In genomic region chr1:36151133-36151844, GRCh38 we compare ENCODE assay signal across 8 cellular contexts. TPM values are rescaled to one million over a fixed set of nuclear protein-coding genes. Genes with fewer than 3 reads are reported as not detected.
DNase-seq lines count a peak whose midpoint lies in the region; ATAC-seq, FAIRE-seq and TF ChIP-seq lines count a peak whose summit lies in the region.

No MANE protein-coding gene starts in this region.

- H2BK12ac ChIP-seq in H1 (ENCODE audit: low read depth, low read length) = no peak overlapping the region

- no peak for FAIRE-seq in H1 (lab: Jason Lieb, UNC)
- no peak for FAIRE-seq in pancreas (lab: Jason Lieb, UNC)

- H3K9ac ChIP-seq in OCI-LY1 (ENCODE audit: low read length) = no peak overlapping the region; the same call in 1 of the 2 replicates
- no peak overlapping the region for H3K9ac ChIP-seq in H1 (replicated peaks in 1 of 4; ENCODE audit: extremely low read depth in 1 of 4, low read depth in 3 of 4, low read length in 3 of 4)

- no peak overlapping the region for H2BK120ac ChIP-seq in H1 (replicated peaks; ENCODE audit: low read depth, low read length)

- H3K36me3 Mint-ChIP-seq in CD8-positive, alpha-beta memory T cell = peaks cover 0 to 10% (median 2%) of the 10 kb centered on the region in 3 donors

- POLR2A ChIA-PET in CD8-positive, alpha-beta memory T cell (lab: Charles Lee) = interaction anchor here (0.6 to 4.0 kb wide), 7 partner anchors 9 to 74 kb away, joined by 5 to 43 read pairs (median 11); partner anchors contain the start of gene THRAP3
- POLR2A ChIA-PET in H1 (lab: Charles Lee; ENCODE audit: partially characterized antibody) = interaction anchor here (0.9 to 5.4 kb wide), 11 partner anchors 10 to 235 kb away, joined by 3 to 49 read pairs (median 4); partner anchors contain the start of genes SH3D21 and THRAP3

- no peak for TF ChIP-seq EP300 in H1 (IDR thresholded peaks at IDR 0.05; ENCODE audit: borderline replicate concordance in 1 of 2, low read depth in 2 of 2, low read length in 2 of 2)

- H3K4me3 Mint-ChIP-seq in CD8-positive, alpha-beta memory T cell = peak overlapping the region; percentile 75 to 100 (median 98)

- H2BK20ac ChIP-seq in H1 (ENCODE audit: low read length) = no peak overlapping the region

- TF ChIP-seq POLR2A in H1 (IDR thresholded peaks at IDR 0.05; ENCODE audit: control extremely low read depth in 1 of 2, low read depth in 2 of 2, low read length in 2 of 2) = no peak

- H2AFZ ChIP-seq in OCI-LY1 (ENCODE audit: low read length) (no peak overlapping the region), H1 (ENCODE audit: low read length) (no peak overlapping the region)

- TF ChIP-seq RAD21 in H1 (IDR thresholded peaks at IDR 0.05 in 1 of 2, conservative IDR thresholded peaks at IDR 0.05 in 1 of 2; ENCODE audit: low read depth in 2 of 2, low read length in 2 of 2) = 0 out of 4 replicates have a peak, but pooled peaks of 1 of the 2 experiments have one; percentile 5

- H3K9me3 Mint-ChIP-seq in CD8-positive, alpha-beta memory T cell = no peaks in the 10 kb centered on the region

- no peaks in the 10 kb centered on the region for H3K9me3 ChIP-seq in CD8-positive, alpha-beta memory T cell (ENCODE audit: low read length)
- H3K9me3 ChIP-seq in OCI-LY1 (ENCODE audit: low read length) = no peaks in the 10 kb centered on the region
- H3K9me3 ChIP-seq in H1 (ENCODE audit: insufficient read depth in 2 of 2, low read depth in 1 of 2, low read length in 1 of 2) = no peaks in the 10 kb centered on the region
- no peaks in the 10 kb centered on the region for H3K9me3 ChIP-seq in pancreas

- no peak for DNase-seq in CD8-positive, alpha-beta memory T cell
- DNase-seq in H1 (ENCODE audit: low read depth in 1 of 2, low spot score in 2 of 2) (no peak), pancreas (no peak), NCI-H526 treated with DMSO at 0.1 percent for 48 hours (lab: John Stamatoyannopoulos, UW) (no peak), dermis blood vessel endothelial cell (no peak), NCI-H345 (lab: John Stamatoyannopoulos, UW) (no peak)

- peaks cover 9% of the 10 kb centered on the region for H3K23me2 ChIP-seq in H1 (ENCODE audit: low read depth, low read length)

- intact Hi-C loops in pancreas (cut with DNase I) = loop anchor here in 1 of 3 donors (5.0 kb wide), 1 partner anchor 36 kb away; no protein-coding TSS in a partner anchor

- ATAC-seq in pancreas = no peak
- ATAC-seq in GM18519 (IDR thresholded peaks at IDR 0.05; ENCODE audit: low FRiP score, unreplicated experiment) = no peak

- no peak overlapping the region; the same call in 1 of the 2 replicates for H2AK5ac ChIP-seq in H1 (ENCODE audit: low read depth, low read length)

- CTCF ChIA-PET in CD8-positive, alpha-beta memory T cell (lab: Charles Lee) = interaction anchor here (0.6 to 4.2 kb wide), 5 partner anchors 10 to 135 kb away, joined by 4 to 190 read pairs (median 14); no protein-coding TSS in a partner anchor
- CTCF ChIA-PET in H1 (lab: Charles Lee; ENCODE audit: partially characterized antibody) = interaction anchor here (0.8 to 10.1 kb wide), 12 partner anchors 10 to 197 kb away, joined by 3 to 261 read pairs (median 32); partner anchors contain the start of gene THRAP3

- peaks cover 70 to 85% (median 76%) of the 10 kb centered on the region in 3 donors for H3K4me1 Mint-ChIP-seq in CD8-positive, alpha-beta memory T cell

- H3F3A ChIP-seq in OCI-LY1 (ENCODE audit: insufficient read depth, low read length) = no peaks in the 10 kb centered on the region

- no peaks in the 10 kb centered on the region for H3K79me1 ChIP-seq in H1 (ENCODE audit: low read depth, low read length)

- H4K20me1 ChIP-seq in OCI-LY1 (ENCODE audit: insufficient read depth, low read length) = no peaks in the 10 kb centered on the region
- peaks cover 0 to 2% of the 10 kb centered on the region in 2 experiments for H4K20me1 ChIP-seq in H1 (replicated peaks in 1 of 2; ENCODE audit: control insufficient read depth in 1 of 2, insufficient read depth in 2 of 2, low read length in 2 of 2)

- H4K8ac ChIP-seq in H1 (ENCODE audit: extremely low read depth, insufficient read depth, low read length) = no peak overlapping the region

- no peaks in the 10 kb centered on the region for H3K36me3 ChIP-seq in CD8-positive, alpha-beta memory T cell (ENCODE audit: insufficient read depth, low read length)
- H3K36me3 ChIP-seq in OCI-LY1 (ENCODE audit: insufficient read depth, low read length) (peaks cover 10% of the 10 kb centered on the region; the same call in 1 of the 2 replicates), H1 (ENCODE audit: control insufficient read depth in 2 of 4, insufficient read depth in 4 of 4, low read length in 3 of 4) (no peaks in the 10 kb centered on the region), pancreas (no peaks in the 10 kb centered on the region)

- peak overlapping the region; percentile 87 for H3K27ac ChIP-seq in CD8-positive, alpha-beta memory T cell (ENCODE audit: low read depth, low read length)
- H3K27ac ChIP-seq in OCI-LY1 (ENCODE audit: low read depth, low read length, poor library complexity, severe bottlenecking) (peak overlapping the region; percentile 70), H1 (ENCODE audit: low read depth, low read length) (no peak overlapping the region), pancreas (peak overlapping the region in 3 of 4 donors; percentile 89 to 93 (median 91))

- TF ChIP-seq CTCF in OCI-LY1 (IDR thresholded peaks at IDR 0.05; ENCODE audit: low read length) = no peak
- no peak for TF ChIP-seq CTCF in H1 (IDR thresholded peaks at IDR 0.05; ENCODE audit: control extremely low read depth in 1 of 3, insufficient read depth in 1 of 3, low read depth in 1 of 3, low read length in 3 of 3)
- TF ChIP-seq CTCF in pancreas (IDR thresholded peaks at IDR 0.05) = no peak

- 33% methylated on average over 1 of the region's 1 CpG; no CpG with 5 or more reads in 1 of the 2 experiments for WGBS in H1 (ENCODE audit: extremely low coverage in 1 of 2, insufficient coverage in 1 of 2, insufficient read length in 1 of 2, insufficient replicate concordance in 2 of 2, low coverage in 1 of 2, low lambda C conversion rate in 2 of 2, missing lambda C conversion rate in 1 of 2), 2 experiments
- WGBS in pancreas, 2 donors = 4 to 17% methylated on average over 1 of the region's 1 CpG

- peaks cover 66% of the 10 kb centered on the region for H3K4me1 ChIP-seq in CD8-positive, alpha-beta memory T cell (ENCODE audit: insufficient read depth, low read length)
- H3K4me1 ChIP-seq in OCI-LY1 (ENCODE audit: insufficient read depth, low read length, severe bottlenecking) = peaks cover 45% of the 10 kb centered on the region
- H3K4me1 ChIP-seq in H1 (replicated peaks in 1 of 4; ENCODE audit: control insufficient read depth in 3 of 4, insufficient read depth in 4 of 4, low read length in 3 of 4) = peaks cover 11 to 24% (median 17%) of the 10 kb centered on the region in 4 experiments
- peaks cover 10 to 28% (median 14%) of the 10 kb centered on the region in 3 donors for H3K4me1 ChIP-seq in pancreas

- H3K9me2 ChIP-seq in OCI-LY1 (ENCODE audit: low read depth, low read length) = no peaks in the 10 kb centered on the region

- no peak overlapping the region for H3K14ac ChIP-seq in H1 (ENCODE audit: insufficient read length)

- no peak overlapping the region for H2BK5ac ChIP-seq in H1 (ENCODE audit: low read depth, low read length)

- H3K4ac ChIP-seq in H1 (replicated peaks; ENCODE audit: insufficient read length, low read depth, low read length) = no peak overlapping the region

- peak overlapping the region; percentile 60 for H3K4me3 ChIP-seq in CD8-positive, alpha-beta memory T cell (ENCODE audit: low read length)
- H3K4me3 ChIP-seq in OCI-LY1 (ENCODE audit: low read depth, low read length, poor library complexity, severe bottlenecking) (no peak overlapping the region), H1 (ENCODE audit: extremely low read depth in 1 of 4, insufficient read depth in 2 of 4, low read depth in 3 of 4, low read length in 4 of 4) (peak overlapping the region in 1 of 4 experiments; percentile 47; a peak in 3 of 8 replicates), pancreas (no peak overlapping the region)

- H4K5ac ChIP-seq in H1 (ENCODE audit: insufficient read length, low read depth, low read length) = no peak overlapping the region

- H3K27ac Mint-ChIP-seq in CD8-positive, alpha-beta memory T cell = peak overlapping the region; percentile 98 to 100 (median 99)

- H3K23ac ChIP-seq in H1 (ENCODE audit: insufficient read length) = no peak overlapping the region

- peaks cover 0 to 1% of the 10 kb centered on the region in 2 donors for H3K27me3 Mint-ChIP-seq in CD8-positive, alpha-beta memory T cell

- no peaks in the 10 kb centered on the region for H3K27me3 ChIP-seq in CD8-positive, alpha-beta memory T cell (ENCODE audit: insufficient read depth, low read length, poor library complexity, severe bottlenecking)
- H3K27me3 ChIP-seq in OCI-LY1 (ENCODE audit: insufficient read depth, low read length) (no peaks in the 10 kb centered on the region), H1 (replicated peaks in 1 of 4; ENCODE audit: control insufficient read depth in 3 of 4, extremely low read depth in 1 of 4, insufficient read depth in 3 of 4, low read length in 3 of 4) (peaks cover 11 to 29% (median 25%) of the 10 kb centered on the region in 4 experiments), pancreas (no peaks in the 10 kb centered on the region)

- H3K4me2 ChIP-seq in OCI-LY1 (ENCODE audit: low read length) (peak overlapping the region; percentile 57), H1 (ENCODE audit: insufficient read depth in 1 of 2, low read depth in 2 of 2, low read length in 2 of 2) (peak overlapping the region; percentile 11 to 59; a peak in 3 of 4 replicates)

- no peak overlapping the region for H3K18ac ChIP-seq in H1 (ENCODE audit: extremely low read depth, low read length)

- no peak overlapping the region for H4K91ac ChIP-seq in H1 (replicated peaks; ENCODE audit: insufficient read length, low read length)

- H2BK15ac ChIP-seq in H1 (ENCODE audit: low read length) = no peak overlapping the region

- H3K79me2 ChIP-seq in OCI-LY1 (ENCODE audit: insufficient read depth, low read length) (peaks cover 4% of the 10 kb centered on the region; the same call in 1 of the 2 replicates), H1 (ENCODE audit: control insufficient read depth in 1 of 2, insufficient read depth in 2 of 2, low read length in 2 of 2) (peaks cover 0 to 3% of the 10 kb centered on the region in 2 experiments; a peak in 1 of 4 replicates)

- H3K56ac ChIP-seq in H1 (replicated peaks; ENCODE audit: insufficient read length, low read depth, low read length) = no peak overlapping the region

RNA-seq across cellular contexts. Expression of gene TRAPPC3, which starts 2.0 kb away (rescaled TPM):
- 10 to 100 TPM; 61.7 to 63.1 TPM for total RNA-seq in CD8-positive, alpha-beta memory T cell
- 117 TPM for polyA plus RNA-seq in CD8-positive, alpha-beta memory T cell
- total RNA-seq in H1 (2021; fragmentation: NEBNext Ultra II Directional; extraction: Animal tissue kit (Norgen Biotek cat#: 25700)) = 42.0 and 47.8 TPM in 2 replicates
- polyA plus RNA-seq in H1 (2011; rRNA removed) (36.1 and 51.0 TPM in 2 replicates), pancreas (10 to 100 TPM; 21.8 to 41.5 TPM)
- polyA plus RNA-seq in H1 (2011; cell fraction: cytosol; rRNA removed) = 53.9 TPM
- polyA plus RNA-seq in H1 (2011; cell fraction: nucleus; rRNA removed) = 19.8 TPM
- polyA plus RNA-seq in H1 (2012, experiment 1 of 2) = 55.6 to 70.5 TPM (median 64.5 TPM) in 4 replicates
- 47.1 TPM for polyA plus RNA-seq in H1 (2012, experiment 2 of 2)
- 35.8 TPM for polyA plus RNA-seq in H1 (2013, experiment 1 of 2)
- 38.3 TPM for polyA plus RNA-seq in H1 (2013, experiment 2 of 2)
- polyA minus RNA-seq in H1 (2011; rRNA and poly(A)+ RNA removed) = 19.0 and 20.3 TPM in 2 replicates
- 34.5 TPM for polyA minus RNA-seq in H1 (2011; cell fraction: cytosol; rRNA and poly(A)+ RNA removed)
- 11.1 TPM for polyA minus RNA-seq in H1 (2011; cell fraction: nucleus; rRNA and poly(A)+ RNA removed)
- total RNA-seq in pancreas (10 to 100 TPM; 24.6 to 29.5 (median 27.0) TPM), dermis blood vessel endothelial cell (77.8 and 117 TPM in 2 replicates)

RNA-seq across cellular contexts. Expression of gene MAP7D1, which starts 4.7 kb away (rescaled TPM):
- 100 to 1,000 TPM; 183 to 185 TPM for total RNA-seq in CD8-positive, alpha-beta memory T cell
- 55.4 TPM for polyA plus RNA-seq in CD8-positive, alpha-beta memory T cell
- 52.4 and 55.1 TPM in 2 replicates for total RNA-seq in H1 (2021; fragmentation: NEBNext Ultra II Directional; extraction: Animal tissue kit (Norgen Biotek cat#: 25700))
- 18.2 and 24.8 TPM in 2 replicates for polyA plus RNA-seq in H1 (2011; rRNA removed)
- polyA plus RNA-seq in H1 (2011; cell fraction: cytosol; rRNA removed) = 23.1 TPM
- 36.3 TPM for polyA plus RNA-seq in H1 (2011; cell fraction: nucleus; rRNA removed)
- 44.6 to 64.8 TPM (median 56.7 TPM) in 4 replicates for polyA plus RNA-seq in H1 (2012, experiment 1 of 2)
- polyA plus RNA-seq in H1 (2012, experiment 2 of 2) = 55.0 TPM
- 30.4 TPM for polyA plus RNA-seq in H1 (2013, experiment 1 of 2)
- 27.2 TPM for polyA plus RNA-seq in H1 (2013, experiment 2 of 2)
- 10.9 and 11.9 TPM in 2 replicates for polyA minus RNA-seq in H1 (2011; rRNA and poly(A)+ RNA removed)
- 31.9 TPM for polyA minus RNA-seq in H1 (2011; cell fraction: cytosol; rRNA and poly(A)+ RNA removed)
- 18.1 TPM for polyA minus RNA-seq in H1 (2011; cell fraction: nucleus; rRNA and poly(A)+ RNA removed)
- 10 to 100 TPM; 12.5 to 39.3 (median 15.8) TPM for total RNA-seq in pancreas
- polyA plus RNA-seq in pancreas = 10 to 100 TPM; 26.4 to 36.0 TPM
- total RNA-seq in dermis blood vessel endothelial cell = 77.9 and 106 TPM in 2 replicates

RNA-seq across cellular contexts. Expression of gene COL8A2, which starts 26.3 kb away (rescaled TPM):
- total RNA-seq in CD8-positive, alpha-beta memory T cell = under 1 TPM; 0.07 to 0.18 TPM
- not detected for polyA plus RNA-seq in CD8-positive, alpha-beta memory T cell
- 2.4 and 2.8 TPM in 2 replicates for total RNA-seq in H1 (2021; fragmentation: NEBNext Ultra II Directional; extraction: Animal tissue kit (Norgen Biotek cat#: 25700))
- 2.1 and 2.4 TPM in 2 replicates for polyA plus RNA-seq in H1 (2011; rRNA removed)
- polyA plus RNA-seq in H1 (2011; cell fraction: cytosol; rRNA removed) = 1.7 TPM
- polyA plus RNA-seq in H1 (2011; cell fraction: nucleus; rRNA removed) = 2.5 TPM
- polyA plus RNA-seq in H1 (2012, experiment 1 of 2) = 1.1 to 2.4 TPM (median 1.6 TPM) in 4 replicates
- 1.4 TPM for polyA plus RNA-seq in H1 (2012, experiment 2 of 2)
- 3.2 TPM for polyA plus RNA-seq in H1 (2013, experiment 1 of 2)
- 2.8 TPM for polyA plus RNA-seq in H1 (2013, experiment 2 of 2)
- 1.1 TPM in 2 replicates for polyA minus RNA-seq in H1 (2011; rRNA and poly(A)+ RNA removed)
- 2.0 TPM for polyA minus RNA-seq in H1 (2011; cell fraction: cytosol; rRNA and poly(A)+ RNA removed)
- 1.6 TPM for polyA minus RNA-seq in H1 (2011; cell fraction: nucleus; rRNA and poly(A)+ RNA removed)
- 1 to 10 TPM in 2 of 6 donors, under 1 TPM in 4; 0.12 to 3.3 (median 0.34) TPM for total RNA-seq in pancreas
- polyA plus RNA-seq in pancreas = under 1 TPM; 0.31 to 0.42 TPM
- total RNA-seq in dermis blood vessel endothelial cell = 3.0 and 3.2 TPM in 2 replicates
